Comparison of ENCODE assay signal across 8 cellular contexts in the genomic region with DNA sequence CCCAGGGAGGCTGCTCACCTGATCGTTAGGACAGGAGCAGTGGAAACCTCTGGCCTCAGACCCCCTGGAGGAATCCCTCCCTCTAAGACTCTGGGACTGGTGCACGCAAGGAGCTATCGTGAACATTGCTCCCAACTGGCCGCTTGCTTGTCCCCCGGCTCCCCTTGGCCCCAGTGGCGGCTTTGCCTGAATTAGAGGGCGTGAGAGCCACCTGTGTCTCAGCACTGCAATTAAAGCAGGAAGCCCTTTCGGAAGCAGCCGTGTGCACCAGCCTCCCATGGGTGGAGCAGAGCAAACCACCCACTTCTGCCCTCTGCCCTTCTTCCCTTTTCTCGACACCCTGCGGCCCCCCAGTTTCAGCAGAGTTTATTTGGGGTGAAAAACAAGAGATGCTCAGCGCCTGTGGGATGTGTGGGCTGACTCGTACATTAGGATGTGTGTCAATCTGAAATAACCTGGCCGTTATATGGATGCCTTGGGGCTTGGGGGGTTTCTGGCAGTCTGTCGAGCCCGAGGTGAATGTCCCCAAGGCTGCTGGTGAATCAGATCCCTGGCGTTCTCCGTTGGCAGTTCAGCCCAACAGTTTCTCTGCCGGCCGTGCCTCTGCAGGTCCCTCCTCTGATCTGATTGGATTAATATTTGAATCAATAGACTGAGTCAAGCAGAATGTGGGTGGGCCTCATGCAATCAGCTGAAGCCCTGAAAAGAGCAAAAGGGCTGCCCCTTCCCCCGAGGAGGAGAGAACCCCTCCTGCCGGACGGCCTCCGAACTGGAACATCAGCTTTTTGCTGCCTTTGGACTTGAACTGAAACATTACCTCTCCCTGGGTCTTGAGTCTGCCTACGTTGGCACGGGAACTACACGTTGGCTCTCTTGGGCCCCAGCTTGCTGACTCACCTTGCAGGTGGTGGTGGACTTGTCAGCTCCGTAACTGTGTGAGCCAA. TPM values are rescaled to one million over a fixed set of nuclear protein-coding genes. Genes with fewer than 3 reads are reported as not detected.
A peak's percentile ranks its signal among the peaks of the same experiment; 100 is the strongest.
DNase-seq lines count a peak whose midpoint lies in the region; ATAC-seq, FAIRE-seq and TF ChIP-seq lines count a peak whose summit lies in the region.

No MANE protein-coding gene starts in this region.

- no peaks in the 10 kb centered on the region for H3K79me2 ChIP-seq in astrocyte (ENCODE audit: insufficient read depth, low read length)

- H3K27ac ChIP-seq in astrocyte (ENCODE audit: low read depth, low read length) (no peak overlapping the region), small intestine (ENCODE audit: low read depth in 1 of 2, low read length in 1 of 2) (peak overlapping the region; percentile 27 to 89)

- H3K4me2 ChIP-seq in astrocyte (ENCODE audit: low read length): peak overlapping the region; percentile 25

- H3K36me3 Mint-ChIP-seq in astrocyte (ENCODE audit: low read depth, unreplicated experiment): no peaks in the 10 kb centered on the region

- H3K27me3 Mint-ChIP-seq in astrocyte (ENCODE audit: low read depth, unreplicated experiment): peaks cover 40% of the 10 kb centered on the region

- H3K36me3 ChIP-seq in GM06990 (ENCODE audit: control insufficient read depth, insufficient read depth, low read length): no peaks in the 10 kb centered on the region
- H3K36me3 ChIP-seq in astrocyte (ENCODE audit: insufficient read depth, low read length): no peaks in the 10 kb centered on the region
- H3K36me3 ChIP-seq in small intestine (ENCODE audit: control insufficient read depth in 2 of 2, insufficient read depth in 2 of 2, low read length in 2 of 2): no peaks in the 10 kb centered on the region

- peaks cover 3% of the 10 kb centered on the region for H3K9me3 Mint-ChIP-seq in astrocyte (ENCODE audit: unreplicated experiment)

- no peak overlapping the region for H3K9ac ChIP-seq in astrocyte (ENCODE audit: low read length)

- no peak overlapping the region for H3K4me3 Mint-ChIP-seq in astrocyte (ENCODE audit: unreplicated experiment)

- peak overlapping the region; percentile 40 for H3K4me3 ChIP-seq in GM06990 (replicated peaks; ENCODE audit: low read depth, low read length)
- H3K4me3 ChIP-seq in astrocyte (ENCODE audit: insufficient read depth, low read depth, low read length): no peak overlapping the region
- H3K4me3 ChIP-seq in small intestine (ENCODE audit: low read depth in 1 of 2, low read length in 2 of 2): peak overlapping the region in 1 of 2 donors; percentile 4

- no peak for FAIRE-seq in astrocyte (lab: Jason Lieb, UNC)
- FAIRE-seq in small intestine (lab: Jason Lieb, UNC): no peak

- H2AFZ ChIP-seq in astrocyte (ENCODE audit: low read depth, low read length): no peak overlapping the region

- H3K4me1 Mint-ChIP-seq in astrocyte (ENCODE audit: low read depth, unreplicated experiment): peaks cover 9% of the 10 kb centered on the region

- 7 to 40% (median 23%) methylated on average over 28 of the region's 28 CpGs for WGBS in small intestine, 3 donors

- H3K27ac Mint-ChIP-seq in astrocyte (ENCODE audit: unreplicated experiment): peak overlapping the region; percentile 53

- ATAC-seq in HG02759 (IDR thresholded peaks at IDR 0.05; ENCODE audit: unreplicated experiment) (peak; percentile 26), SK-N-SH treated with all-trans-retinoic acid at 6 μM for 48 hours (no peak), HG03571 (IDR thresholded peaks at IDR 0.05; ENCODE audit: unreplicated experiment) (no peak)

- no peaks in the 10 kb centered on the region for H3K9me3 ChIP-seq in astrocyte (ENCODE audit: insufficient read depth, low read depth, low read length)
- H3K9me3 ChIP-seq in small intestine (ENCODE audit: control insufficient read depth, low read depth): no peaks in the 10 kb centered on the region

- DNase-seq in GM06990 (ENCODE audit: extremely low read depth, insufficient read length) (peak; percentile 77), T follicular helper cell (ENCODE audit: low read depth) (peak; percentile 37), astrocyte (ENCODE audit: low read depth) (no peak), small intestine (peak; percentile 65), LoVo (ENCODE audit: low spot score) (no peak)

- no peaks in the 10 kb centered on the region for H4K20me1 ChIP-seq in astrocyte (ENCODE audit: insufficient read depth, low read length)

- H3K4me1 ChIP-seq in astrocyte (ENCODE audit: insufficient read depth, low read length): peaks cover 2% of the 10 kb centered on the region
- H3K4me1 ChIP-seq in small intestine (ENCODE audit: control insufficient read depth in 2 of 2, insufficient read depth in 1 of 2, low read depth in 1 of 2, low read length in 1 of 2): peaks cover 0 to 4% of the 10 kb centered on the region in 2 donors

- TF ChIP-seq CTCF in GM06990 (IDR thresholded peaks at IDR 0.05; ENCODE audit: insufficient read depth, low read length, poor library complexity, severe bottlenecking) (peak; percentile 10), astrocyte (IDR thresholded peaks at IDR 0.05; ENCODE audit: insufficient read depth, low read depth, low read length) (no peak)

- H3K27me3 ChIP-seq in GM06990 (replicated peaks; ENCODE audit: control insufficient read depth, insufficient read depth, low read length) (no peaks in the 10 kb centered on the region), astrocyte (ENCODE audit: insufficient read depth, low read length) (peaks cover 29% of the 10 kb centered on the region), small intestine (ENCODE audit: control insufficient read depth in 2 of 2, insufficient read depth in 2 of 2, low read length in 2 of 2) (no peaks in the 10 kb centered on the region)

TF ChIP-seq in SK-N-SH treated with all-trans-retinoic acid at 6 μM for 48 hours, 23 proteins besides CTCF, POLR2A, EP300 and RAD21:
- TF ChIP-seq TSHZ2 (CRISPR knock-in tag; IDR thresholded peaks at IDR 0.05): no peak
- TF ChIP-seq ISL1 (CRISPR knock-in tag; IDR thresholded peaks at IDR 0.05): no peak
- no peak for TF ChIP-seq ZC3H10 (CRISPR knock-in tag; IDR thresholded peaks at IDR 0.05)
- no peak for TF ChIP-seq ZNF70 (CRISPR knock-in tag; IDR thresholded peaks at IDR 0.05)
- TF ChIP-seq SNAI2 (CRISPR knock-in tag; IDR thresholded peaks at IDR 0.05): no peak
- TF ChIP-seq ZFP3 (CRISPR knock-in tag; IDR thresholded peaks at IDR 0.05): no peak
- no peak for TF ChIP-seq ZFP30 (CRISPR knock-in tag; IDR thresholded peaks at IDR 0.05)

RNA-seq across cellular contexts. Expression of gene UMODL1, which starts 7.3 kb away (rescaled TPM):
- total RNA-seq in astrocyte: 0.10 TPM in 1 of 2 replicates, not detected in the other
- under 1 TPM in 2 of 3 donors, not detected in 1; 0.43 to 0.67 TPM for polyA plus RNA-seq in small intestine

RNA-seq across cellular contexts. Expression of gene ZBTB21, which starts 53.7 kb away (rescaled TPM):
- 18.3 and 20.5 TPM in 2 replicates for total RNA-seq in astrocyte
- 1 to 10 TPM; 1.4 to 3.0 (median 1.8) TPM for polyA plus RNA-seq in small intestine

Comparison
In these comparisons a context has a peak if more than half of its experiments do, and no peak if none do; other contexts are left out.
1. DNase-seq: peak in GM06990 (single experiment), T follicular helper cell (single experiment) and small intestine (single experiment); none in astrocyte (single experiment) and LoVo (single experiment).